In genomic region chr1:45666836-45667235, GRCh38 we compare ENCODE assay signal across 19 cellular contexts.
"Had no signal": no experiment of that assay in that cellular context is flagged by ENCODE, and none has a peak within 500 bp of the region (broad histone marks: within the 10 kb centered on the region; RNA-seq: fewer than 3 reads in every experiment).

No MANE protein-coding gene starts in this region.

- H3K4me3 ChIP-seq: coronary artery, neural progenitor cell, prostate gland, stomach, thyroid gland, vagina had no signal

- H3K4me3 Mint-ChIP-seq: nephron; neural progenitor cell; stimulated activated effector memory CD8-positive, alpha-beta T cell treated with anti-CD3 and anti-CD28 coated beads, Interleukin-12 subunit alpha, Interleukin-12 subunit beta, amount 100 ng/mL, for 72 hours had no signal

- H3K9me3 ChIP-seq: prostate gland, stomach, thyroid gland, vagina had no signal

- DNase-seq: dermis blood vessel endothelial cell; mesendoderm; midbrain; naive thymus-derived CD4-positive, alpha-beta T cell; retina; stimulated activated CD4-positive, alpha-beta T cell treated with anti-CD3 and anti-CD28 coated beads, Interleukin-2, amount 100 ng/mL, for 24 hours; stimulated activated CD4-positive, alpha-beta T cell treated with anti-CD3 and anti-CD28 coated beads, Interleukin-4, amount 100 ng/mL, for 24 hours; stimulated activated naive CD4-positive, alpha-beta T cell treated with Interleukin-2 at 50 U/mL for 16 hours; stomach; thyroid gland; trophoblast cell had no signal

- ATAC-seq: naive thymus-derived CD4-positive, alpha-beta T cell; sciatic nerve; stimulated activated effector memory CD8-positive, alpha-beta T cell treated with anti-CD3 and anti-CD28 coated beads, Interleukin-12 subunit alpha, Interleukin-12 subunit beta, amount 100 ng/mL, for 72 hours had no signal

- H3K27ac ChIP-seq: coronary artery, neural progenitor cell, parathyroid adenoma, prostate gland, stomach, thyroid gland, vagina had no signal

- H3K9me3 Mint-ChIP-seq: naive thymus-derived CD4-positive, alpha-beta T cell; nephron; stimulated activated effector memory CD8-positive, alpha-beta T cell treated with anti-CD3 and anti-CD28 coated beads, Interleukin-12 subunit alpha, Interleukin-12 subunit beta, amount 100 ng/mL, for 72 hours had no signal

- H3K36me3 ChIP-seq: neural progenitor cell, prostate gland, stomach, thyroid gland, vagina had no signal

- H3K4me1 ChIP-seq: neural progenitor cell, prostate gland had no signal

- H3K27ac Mint-ChIP-seq: nephron; neural progenitor cell; stimulated activated effector memory CD8-positive, alpha-beta T cell treated with anti-CD3 and anti-CD28 coated beads, Interleukin-12 subunit alpha, Interleukin-12 subunit beta, amount 100 ng/mL, for 72 hours had no signal

- H3K27me3 Mint-ChIP-seq: naive thymus-derived CD4-positive, alpha-beta T cell had no signal

- H3K27me3 ChIP-seq: neural progenitor cell, stomach, thyroid gland, vagina had no signal
